8 cellular contexts compared by ENCODE assay signal in the genomic region with DNA sequence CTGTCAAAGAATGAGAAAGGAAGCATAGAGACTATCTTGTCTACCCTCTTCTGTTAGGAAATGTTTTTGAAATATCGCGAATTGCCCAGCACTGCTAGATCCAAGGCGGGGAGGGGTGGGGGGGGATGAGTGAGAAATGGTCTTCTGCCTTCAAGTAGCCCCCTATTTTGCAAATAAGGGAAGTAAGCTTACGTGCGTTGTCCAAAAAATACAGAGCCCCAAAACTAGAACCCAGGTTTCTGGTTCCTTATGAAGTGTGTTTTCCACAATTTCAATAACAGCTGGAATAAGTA. TPM values are rescaled to one million over a fixed set of nuclear protein-coding genes. Genes with fewer than 3 reads are reported as not detected.
DNase-seq lines count a peak whose midpoint lies in the region; ATAC-seq and TF ChIP-seq lines count a peak whose summit lies in the region.

No MANE protein-coding gene starts in this region.

- H3K4me3 ChIP-seq in GM12865 (ENCODE audit: low read depth, low read length) (peak overlapping the region; percentile 87), Peyer's patch (peak overlapping the region; percentile 62 to 94 (median 75)), retinal pigment epithelial cell (ENCODE audit: low read length) (peak overlapping the region; percentile 80), mucosa of descending colon (no peak overlapping the region)

- H3K36me3 ChIP-seq in Peyer's patch (no peaks in the 10 kb centered on the region), mucosa of descending colon (ENCODE audit: low read depth) (no peaks in the 10 kb centered on the region)

- ATAC-seq in GM21529 (IDR thresholded peaks at IDR 0.05; ENCODE audit: unreplicated experiment): no peak
- ATAC-seq in mucosa of descending colon: no peak

- H3K4me1 ChIP-seq in Peyer's patch (peaks cover 0 to 23% (median 10%) of the 10 kb centered on the region in 4 donors), mucosa of descending colon (ENCODE audit: low read depth) (peaks cover 13% of the 10 kb centered on the region)

- H3K9me3 ChIP-seq in Peyer's patch: no peaks in the 10 kb centered on the region
- no peaks in the 10 kb centered on the region for H3K9me3 ChIP-seq in mucosa of descending colon

- H3K27me3 ChIP-seq in Peyer's patch: no peaks in the 10 kb centered on the region

- intact Hi-C loops in mucosa of descending colon (cut with DNase I, micrococcal nuclease): no loop called here

- TF ChIP-seq CTCF in GM12865 (IDR thresholded peaks at IDR 0.05; ENCODE audit: insufficient read depth, low read depth, low read length, missing control alignments) (no peak), Peyer's patch (IDR thresholded peaks at IDR 0.05) (no peak), retinal pigment epithelial cell (conservative IDR thresholded peaks at IDR 0.05; ENCODE audit: low read depth, low read length) (no peak), mucosa of descending colon (IDR thresholded peaks at IDR 0.05) (no peak)

- TF ChIP-seq POLR2A in Peyer's patch (IDR thresholded peaks at IDR 0.05): no peak

- DNase-seq in GM12865 (ENCODE audit: low read depth) (no peak), Peyer's patch (no peak), epithelial cell of prostate (ENCODE audit: low read depth, low spot score) (no peak), retinal pigment epithelial cell (ENCODE audit: low read depth) (no peak), SHP77 (lab: John Stamatoyannopoulos, UW) (no peak), mucosa of descending colon (no peak)
- DNase-seq in stimulated activated CD4-positive, alpha-beta T cell treated with anti-CD3 and anti-CD28 coated beads, Interleukin-4, amount 100 ng/mL, for 4 hours: no peak

- H3K27ac ChIP-seq in Peyer's patch (peak overlapping the region; percentile 84 to 97 (median 89)), epithelial cell of prostate (peak overlapping the region; percentile 71)

RNA-seq across cellular contexts. Expression of a gene that starts 0.9 kb away (rescaled TPM):
- total RNA-seq in Peyer's patch (10 to 100 TPM; 52.8 to 82.3 (median 73.9) TPM), mucosa of descending colon (10 to 100 TPM; 45.1 to 87.6 (median 51.1) TPM)

RNA-seq across cellular contexts. Expression of a gene that starts 59.8 kb away (rescaled TPM):
- 10 to 100 TPM; 40.1 to 60.9 (median 49.4) TPM for total RNA-seq in Peyer's patch
- 10 to 100 TPM; 44.8 to 70.2 (median 49.1) TPM for total RNA-seq in mucosa of descending colon
